Comparison of ENCODE assay signal across 16 cellular contexts in the genomic region with DNA sequence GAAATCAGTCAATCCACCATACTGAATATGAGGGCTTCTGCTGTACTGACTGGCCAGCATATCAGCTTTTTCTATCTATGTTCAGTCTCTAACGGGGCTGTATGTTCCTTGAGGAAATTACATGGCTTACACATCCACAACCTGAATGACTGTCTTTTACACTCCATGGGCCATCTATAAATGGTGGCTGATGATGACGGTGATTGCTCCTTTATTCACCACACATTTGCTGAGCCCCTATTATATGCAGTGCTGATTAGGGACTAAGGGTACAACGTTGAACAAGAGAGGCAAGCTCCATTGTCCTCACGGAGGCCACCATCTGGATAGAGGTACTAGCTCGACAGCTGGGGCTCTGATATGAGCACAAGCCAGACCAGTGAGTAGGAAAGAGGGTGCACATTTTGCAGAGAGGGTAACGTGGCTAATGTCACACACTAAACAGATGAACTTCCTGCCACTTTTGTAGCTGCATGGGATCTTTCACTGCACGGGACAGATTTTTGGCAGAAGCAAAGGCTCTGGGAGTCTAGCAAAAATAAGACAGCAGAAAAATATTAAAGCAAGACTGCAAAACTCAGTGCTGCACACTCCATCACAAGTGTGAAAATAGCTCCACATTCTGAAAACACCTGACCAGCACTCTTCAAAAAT. TPM values are rescaled to one million over a fixed set of nuclear protein-coding genes. Genes with fewer than 3 reads are reported as not detected.
"Had no signal": no experiment of that assay in that cellular context is flagged by ENCODE, and none has a peak within 500 bp of the region (broad histone marks: within the 10 kb centered on the region; RNA-seq: fewer than 3 reads in every experiment).

No MANE protein-coding gene starts in this region.

- H3K4me3 ChIP-seq: heart right ventricle, neural progenitor cell, ovary had no signal

- H3K9ac ChIP-seq: neural progenitor cell had no signal

- ATAC-seq: esophagus mucosa; heart right ventricle; left lobe of liver; naive thymus-derived CD4-positive, alpha-beta T cell; right cardiac atrium had no signal

- H3K27me3 ChIP-seq: neural progenitor cell, ovary had no signal

- H2AFZ ChIP-seq: neural progenitor cell had no signal

- DNase-seq: effector memory CD4-positive, alpha-beta T cell; heart right ventricle; islet precursor cell; mammary epithelial cell; naive thymus-derived CD4-positive, alpha-beta T cell; nucleus accumbens; ovary; right cardiac atrium; small intestine; stimulated activated CD4-positive, alpha-beta T cell treated with anti-CD3 and anti-CD28 coated beads, Interleukin-12 subunit alpha, Interleukin-12 subunit beta, amount 100 ng/mL, for 4 hours; stimulated activated CD4-positive, alpha-beta T cell treated with anti-CD3 and anti-CD28 coated beads, Interleukin-2, amount 100 ng/mL, for 48 hours; stimulated activated naive CD4-positive, alpha-beta T cell treated with Interleukin-2 at 50 U/mL for 16 hours had no signal

- H3K27ac ChIP-seq: heart right ventricle, neural progenitor cell, ovary had no signal

- H3K4me2 ChIP-seq: neural progenitor cell had no signal

- H3K36me3 ChIP-seq: heart right ventricle, neural progenitor cell, ovary had no signal

- H3K9me3 ChIP-seq: heart right ventricle, ovary had no signal

RNA-seq across cellular contexts. Expression of a gene that starts 30.6 kb away (rescaled TPM):
- polyA plus RNA-seq: fibroblast of lung; naive thymus-derived CD4-positive, alpha-beta T cell had no signal

RNA-seq across cellular contexts. Expression of a gene that starts 57.0 kb away (rescaled TPM):
- polyA plus RNA-seq: fibroblast of lung had no signal
